In the genomic region with DNA sequence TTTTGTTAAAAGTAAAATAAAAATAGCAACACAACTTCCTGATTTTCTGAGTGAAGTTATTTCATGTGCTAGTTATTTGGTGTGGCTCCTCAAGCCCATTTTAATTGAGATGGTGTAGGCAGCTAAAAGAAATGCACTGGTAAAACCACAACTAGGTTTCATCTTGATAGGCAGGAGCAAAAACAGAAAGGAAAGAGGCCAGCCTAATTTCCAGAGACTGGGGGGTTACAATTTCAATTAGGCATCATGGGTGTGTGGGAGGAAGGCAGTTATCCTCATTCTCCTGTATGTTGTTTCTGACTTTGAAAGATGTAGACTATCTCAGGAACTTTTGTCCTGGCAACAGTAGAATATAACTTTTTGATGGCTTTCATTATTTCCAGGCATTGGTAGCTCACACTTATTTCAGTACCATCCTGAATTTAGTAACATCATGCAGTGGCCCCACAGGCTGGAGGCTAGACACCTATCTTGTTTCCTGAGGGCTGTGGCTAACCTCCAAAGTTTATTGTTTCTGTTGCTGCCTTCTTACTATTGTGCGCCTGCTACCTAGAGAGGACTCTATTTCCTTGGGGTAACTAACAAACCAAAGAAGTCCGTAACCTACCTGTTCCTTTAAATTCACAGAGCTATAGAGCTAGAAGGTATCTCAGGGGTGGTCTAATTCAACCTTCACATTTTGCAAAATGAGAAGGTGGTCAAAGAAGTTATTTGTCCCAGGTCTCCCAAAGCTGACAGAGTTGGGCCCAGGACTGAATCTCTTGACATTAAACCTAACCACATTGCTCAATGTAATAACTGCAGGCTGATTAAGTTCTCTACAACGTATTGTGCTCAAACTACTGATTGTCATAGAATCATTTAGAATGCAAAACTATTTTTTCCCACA, we compare ENCODE assay signal across 11 cellular contexts. TPM values are rescaled to one million over a fixed set of nuclear protein-coding genes. Genes with fewer than 3 reads are reported as not detected.
A peak's percentile ranks its signal among the peaks of the same experiment; 100 is the strongest.
DNase-seq lines count a peak whose midpoint lies in the region; ATAC-seq, FAIRE-seq and TF ChIP-seq lines count a peak whose summit lies in the region.
"Had no signal": no experiment of that assay in that cellular context is flagged by ENCODE, and none has a peak within 500 bp of the region (broad histone marks: within the 10 kb centered on the region; RNA-seq: fewer than 3 reads in every experiment).

No MANE protein-coding gene starts in this region.

- no peaks in the 10 kb centered on the region for H3K9me1 ChIP-seq in K562 (ENCODE audit: control insufficient read depth, insufficient read depth, low read length)

- no peak for FAIRE-seq in K562 (lab: Jason Lieb, UNC)

- peak in 4 of 5 donors; percentile 35 to 77 (median 74) for DNase-seq in CD8-positive, alpha-beta memory T cell
- DNase-seq in MV-4-11 (lab: John Stamatoyannopoulos, UW): peak; percentile 61
- peak in 2 of 4 experiments; percentile 57 to 62 for DNase-seq in K562 (ENCODE audit: extremely low read depth in 1 of 4, low spot score in 3 of 4)
- DNase-seq in lower leg skin (ENCODE audit: low spot score in 2 of 2): no peak
- no peak for DNase-seq in hippocampal formation (lab: John Stamatoyannopoulos, UW)
- DNase-seq in NCI-H524 treated with DMSO at 0.1 percent for 48 hours (lab: John Stamatoyannopoulos, UW): no peak
- DNase-seq in Right ventricle myocardium inferior (ENCODE audit: missing footprints): no peak
- DNase-seq: RPMI8226 had no signal

- peak overlapping the region; percentile 61 for H3K4me3 ChIP-seq in CD8-positive, alpha-beta memory T cell (ENCODE audit: low read length)
- H3K4me3 ChIP-seq in K562 (no peak overlapping the region), lower leg skin (ENCODE audit: low read depth, poor library complexity, severe bottlenecking) (no peak overlapping the region)

- peaks cover 16% of the 10 kb centered on the region for H3K36me3 ChIP-seq in CD8-positive, alpha-beta memory T cell (ENCODE audit: insufficient read depth, low read length)
- H3K36me3 ChIP-seq in K562 (ENCODE audit: control insufficient read depth, insufficient read depth, low read length): no peaks in the 10 kb centered on the region

- intact Hi-C loops in K562 (cut with micrococcal nuclease): loop anchor here (2.0 kb wide), 1 partner anchor 18 kb away; no protein-coding TSS in a partner anchor
- intact Hi-C loops in lower leg skin (cut with DNase I; ENCODE audit: low total_unique reads): no loop called here
- intact Hi-C loops in Right ventricle myocardium inferior (cut with DNase I): no loop called here

- CTCF ChIA-PET in CD8-positive, alpha-beta memory T cell (lab: Charles Lee): interaction anchor here (1.2 to 17.8 kb wide), 6 partner anchors 8 to 41 kb away, joined by 3 to 263 read pairs (median 23); no protein-coding TSS in a partner anchor
- CTCF ChIA-PET in K562 (lab: Yijun Ruan, JAX; ENCODE audit: low intra/inter-chr PET ratio): no interaction called here

- BruUV-seq in K562 (replicated peaks; lab: Mats Ljungman, UMichigan): no TSS peak

- H3K27ac Mint-ChIP-seq in CD8-positive, alpha-beta memory T cell: peak overlapping the region; percentile 77 to 97 (median 93)

- ATAC-seq in GM21447 (IDR thresholded peaks at IDR 0.05; ENCODE audit: unreplicated experiment) (peak; percentile 53), K562 (peak; percentile 63), Right ventricle myocardium inferior (no peak)

- H3K4me1 ChIP-seq in CD8-positive, alpha-beta memory T cell (ENCODE audit: insufficient read depth, low read length): peaks cover 96% of the 10 kb centered on the region
- H3K4me1 ChIP-seq in K562 (replicated peaks in 1 of 2; ENCODE audit: control insufficient read depth in 2 of 2, insufficient read depth in 2 of 2, low read length in 2 of 2): peaks cover 20 to 53% of the 10 kb centered on the region in 2 experiments
- H3K4me1 ChIP-seq: parathyroid adenoma had no signal

- TF ChIP-seq RAD21 in K562 (CRISPR knock-in tag; conservative IDR thresholded peaks at IDR 0.05 in 1 of 2, IDR thresholded peaks at IDR 0.05 in 1 of 2): peak; percentile 17 to 18; a peak in 1 of 4 replicates

- in situ Hi-C loops in K562 (cut with MboI): no loop called here

- peak overlapping the region; percentile 77 for H2AFZ ChIP-seq in K562 (ENCODE audit: low read depth, low read length)
- H2AFZ ChIP-seq: parathyroid adenoma had no signal

- peak overlapping the region; percentile 43 for H3K4me2 ChIP-seq in K562 (ENCODE audit: insufficient read depth, low read length)

- no peaks in the 10 kb centered on the region for H3K9me3 ChIP-seq in CD8-positive, alpha-beta memory T cell (ENCODE audit: low read length)
- H3K9me3 ChIP-seq in K562 (replicated peaks; ENCODE audit: control insufficient read depth, insufficient read depth, low read depth, low read length): no peaks in the 10 kb centered on the region

- H3K4me3 Mint-ChIP-seq in CD8-positive, alpha-beta memory T cell: peak overlapping the region; percentile 60 to 84 (median 74)

- H3K9ac ChIP-seq in K562 (ENCODE audit: insufficient read depth in 1 of 2, low read depth in 2 of 2, low read length in 2 of 2): peak overlapping the region; percentile 2 to 28; a peak in 3 of 4 replicates
- H3K9ac ChIP-seq: parathyroid adenoma had no signal

- H3K79me2 ChIP-seq in K562 (ENCODE audit: control insufficient read depth, insufficient read depth, low read length): no peaks in the 10 kb centered on the region; the same call in 2 of the 3 replicates
- H3K79me2 ChIP-seq: parathyroid adenoma had no signal

- H3K27ac ChIP-seq in CD8-positive, alpha-beta memory T cell (ENCODE audit: low read depth, low read length): peak overlapping the region; percentile 68
- H3K27ac ChIP-seq in K562 (ENCODE audit: extremely low read depth, low read depth, low read length): peak overlapping the region; percentile 62
- H3K27ac ChIP-seq: parathyroid adenoma had no signal

- 16% methylated on average over 3 of the region's 3 CpGs for WGBS in K562 (ENCODE audit: insufficient coverage, low coverage, missing lambda C conversion rate)
- WGBS in lower leg skin, 2 donors: 86 to 91% methylated on average over 3 of the region's 3 CpGs

- peak; percentile 35; the same call in 1 of the 2 replicates for TF ChIP-seq EP300 in K562 (IDR thresholded peaks at IDR 0.05; ENCODE audit: low read length)

- H3K27me3 Mint-ChIP-seq in CD8-positive, alpha-beta memory T cell: no peaks in the 10 kb centered on the region

- H3K36me3 Mint-ChIP-seq in CD8-positive, alpha-beta memory T cell: peaks cover 15 to 51% (median 33%) of the 10 kb centered on the region in 3 donors

- no peaks in the 10 kb centered on the region for H3K27me3 ChIP-seq in CD8-positive, alpha-beta memory T cell (ENCODE audit: insufficient read depth, low read length, poor library complexity, severe bottlenecking)
- H3K27me3 ChIP-seq in K562 (ENCODE audit: control insufficient read depth in 2 of 2, insufficient read depth in 2 of 2, low read length in 2 of 2): no peaks in the 10 kb centered on the region

- TF ChIP-seq POLR2A in K562 (conservative IDR thresholded peaks at IDR 0.05) (no peak), lower leg skin (IDR thresholded peaks at IDR 0.05) (no peak)

- peaks cover 0 to 6% (median 0%) of the 10 kb centered on the region in 5 donors for H3K9me3 Mint-ChIP-seq in CD8-positive, alpha-beta memory T cell

- peaks cover 92 to 97% (median 97%) of the 10 kb centered on the region in 3 donors for H3K4me1 Mint-ChIP-seq in CD8-positive, alpha-beta memory T cell

- no peak for TF ChIP-seq CTCF in K562 (IDR thresholded peaks at IDR 0.05 in 2 of 3, conservative IDR thresholded peaks at IDR 0.05 in 1 of 3; ENCODE audit: insufficient read depth in 2 of 3, low read depth in 1 of 3, low read length in 3 of 3)
- no peak for TF ChIP-seq CTCF in lower leg skin (IDR thresholded peaks at IDR 0.05)

- POLR2A ChIA-PET in CD8-positive, alpha-beta memory T cell (lab: Charles Lee): interaction anchor here (0.7 to 9.9 kb wide), 9 partner anchors 8 to 40 kb away, joined by 3 to 135 read pairs (median 5); no protein-coding TSS in a partner anchor
- POLR2A ChIA-PET in K562 (lab: Yijun Ruan, JAX): interaction anchor here (1.0 to 3.9 kb wide), 2 partner anchors 12 to 20 kb away, joined by 3 to 14 read pairs; no protein-coding TSS in a partner anchor

- H4K20me1 ChIP-seq in K562 (replicated peaks; ENCODE audit: control insufficient read depth, insufficient read depth, low read length): no peaks in the 10 kb centered on the region

TF ChIP-seq in K562, 482 proteins besides CTCF, POLR2A, EP300 and RAD21 (continues in another document):
- no peak for TF ChIP-seq RBFOX2 (IDR thresholded peaks at IDR 0.05; ENCODE audit: low read depth, low read length)
- peak; percentile 11; the same call in 1 of the 2 replicates for TF ChIP-seq KLF16 (IDR thresholded peaks at IDR 0.05)
- TF ChIP-seq ZNF316 (IDR thresholded peaks at IDR 0.05): no peak

RNA-seq across cellular contexts. Expression of a gene that starts 42.4 kb away (rescaled TPM):
- 10 to 100 TPM; 75.9 to 84.2 TPM for total RNA-seq in CD8-positive, alpha-beta memory T cell
- polyA plus RNA-seq in CD8-positive, alpha-beta memory T cell: 282 TPM
- 2.9 and 14.8 TPM in 2 replicates for total RNA-seq in K562 (2011; cell fraction: chromatin; rRNA removed; ENCODE audit: low replicate concordance)
- total RNA-seq in K562 (2011; cell fraction: nucleolus; rRNA removed): 0.67 and 2.2 TPM in 2 replicates
- total RNA-seq in K562 (2011; cell fraction: nucleoplasm; rRNA removed): 5.6 and 6.0 TPM in 2 replicates
- 6.7 TPM in 2 replicates for total RNA-seq in K562 (2014; rRNA removed)
- total RNA-seq in K562 (2014; rRNA removed; fragmentation: Illumina TruSeq; extraction: Trizol): 15.6 and 16.5 TPM in 2 replicates
- total RNA-seq in K562 (2015; rRNA removed; fragmentation: Illumina TruSeq; extraction: Trizol): 28.1 and 31.5 TPM in 2 replicates
- total RNA-seq in K562 (2021): 17.4 and 22.5 TPM in 2 replicates
- polyA plus RNA-seq in K562 (2011; rRNA removed): 4.7 and 25.4 TPM in 2 replicates
- polyA plus RNA-seq in K562 (2011; cell fraction: cytosol; rRNA removed): 0.85 and 9.2 TPM in 2 replicates
- polyA plus RNA-seq in K562 (2011; cell fraction: nucleus; rRNA removed): 5.6 and 40.9 TPM in 2 replicates
- polyA plus RNA-seq in K562 (2012): 20.9 and 22.7 TPM in 2 replicates
- polyA plus RNA-seq in K562 (2014; fragmentation: Illumina TruSeq; extraction: Trizol): 13.7 and 18.4 TPM in 2 replicates
- polyA plus RNA-seq in K562 (2014; fragmentation: Nextera tagmentation; extraction: Ambion mirVana): 1 to 10 TPM; 9.4 to 9.7 TPM
- polyA plus RNA-seq in K562 (2014; rRNA removed): 7.4 and 8.0 TPM in 2 replicates
- 4.0 and 45.3 TPM in 2 replicates for polyA minus RNA-seq in K562 (2011; rRNA and poly(A)+ RNA removed)
- 2.4 and 15.2 TPM in 2 replicates for polyA minus RNA-seq in K562 (2011; cell fraction: cytosol; rRNA and poly(A)+ RNA removed)
- polyA minus RNA-seq in K562 (2011; cell fraction: nucleus; rRNA and poly(A)+ RNA removed): 5.4 and 62.8 TPM in 2 replicates
- total RNA-seq in lower leg skin: 1 to 10 TPM; 1.5 to 5.0 (median 2.7) TPM
- 4.7 TPM for total RNA-seq in Right ventricle myocardium inferior
- total RNA-seq: glomerular endothelial cell had no signal

Comparison
In these comparisons a context has a peak if more than half of its experiments do, and no peak if none do; other contexts are left out.
1. DNase-seq: peak in CD8-positive, alpha-beta memory T cell (4 of 5) and MV-4-11 (single experiment); none in lower leg skin (0 of 2), hippocampal formation (0 of 2), NCI-H524 treated with DMSO at 0.1 percent for 48 hours (single experiment) and Right ventricle myocardium inferior (single experiment).